ENCODE assay signal across 8 cellular contexts in genomic region chr15:64857421-64857820, GRCh38. TPM values are rescaled to one million over a fixed set of nuclear protein-coding genes. Genes with fewer than 3 reads are reported as not detected.
DNase-seq lines count a peak whose midpoint lies in the region; ATAC-seq, FAIRE-seq and TF ChIP-seq lines count a peak whose summit lies in the region.

No MANE protein-coding gene starts in this region.

- TF ChIP-seq POLR2A in GM12891 (IDR thresholded peaks at IDR 0.05; ENCODE audit: low read depth, low read length) = no peak

- H3K27ac Mint-ChIP-seq in natural killer cell = peak overlapping the region; percentile 84

- H3K4me1 Mint-ChIP-seq in natural killer cell = peaks cover 53 to 64% of the 10 kb centered on the region in 2 donors

- no peak for TF ChIP-seq CTCF in epithelial cell of esophagus (IDR thresholded peaks at IDR 0.05; ENCODE audit: insufficient read depth, low read depth, low read length, missing control alignments)
- no peak for TF ChIP-seq CTCF in natural killer cell (IDR thresholded peaks at IDR 0.05)

- DNase-seq in AG08396 (ENCODE audit: low spot score) = peak; percentile 57
- DNase-seq in RPMI7951 (ENCODE audit: low read depth) = peak; percentile 41
- peak; percentile 85 for DNase-seq in epithelial cell of esophagus (ENCODE audit: low read depth)
- DNase-seq in natural killer cell = no peak
- no peak for DNase-seq in GM19239 (ENCODE audit: insufficient read length, low spot score)
- no peak for DNase-seq in GM12891 (ENCODE audit: insufficient read length, low spot score)
- no peak for DNase-seq in activated CD8-positive, alpha-beta memory T cell treated with anti-CD3 and anti-CD28 coated beads, Interleukin-2, amount 50 U/mL, for 4 hours

- ATAC-seq in natural killer cell (no peak), HG03159 (IDR thresholded peaks at IDR 0.05; ENCODE audit: unreplicated experiment) (no peak)

- FAIRE-seq in GM19239 (lab: Jason Lieb, UNC) (no peak), GM12891 (lab: Jason Lieb, UNC) (no peak)

- intact Hi-C loops in natural killer cell (cut with micrococcal nuclease) = no loop called here

- H3K4me3 Mint-ChIP-seq in natural killer cell = peak overlapping the region; percentile 67

- no peaks in the 10 kb centered on the region for H3K9me3 Mint-ChIP-seq in natural killer cell

- no peaks in the 10 kb centered on the region for H3K36me3 Mint-ChIP-seq in natural killer cell

- no peaks in the 10 kb centered on the region for H3K27me3 Mint-ChIP-seq in natural killer cell (ENCODE audit: low read depth in 2 of 2)

- H3K4me3 ChIP-seq in epithelial cell of esophagus (ENCODE audit: low read length) = no peak overlapping the region

TF ChIP-seq in GM12891, 5 proteins besides CTCF, POLR2A, EP300 and RAD21:
- TF ChIP-seq POLR2AphosphoS5 (IDR thresholded peaks at IDR 0.05; ENCODE audit: low read depth, low read length) (no peak), POU2F2 (IDR thresholded peaks at IDR 0.05; ENCODE audit: low read depth, low read length) (no peak), SPI1 (IDR thresholded peaks at IDR 0.05; ENCODE audit: low read depth, low read length) (no peak), PAX5 (IDR thresholded peaks at IDR 0.05; ENCODE audit: insufficient read depth, low read length, severe bottlenecking) (no peak), TAF1 (IDR thresholded peaks at IDR 0.05; ENCODE audit: low read depth, low read length) (no peak)

RNA-seq across cellular contexts. Expression of gene PLEKHO2, which starts 15.7 kb away (rescaled TPM):
- 18.5 and 22.3 TPM in 2 replicates for total RNA-seq in RPMI7951 (2014; rRNA removed; shearing (Covaris generic))
- 10 to 100 TPM; 35.3 to 53.4 (median 49.8) TPM for total RNA-seq in natural killer cell
- 14.7 TPM for polyA plus RNA-seq in GM12891 (2012; ENCODE audit: low read depth, missing spikeins)

RNA-seq across cellular contexts. Expression of gene PIF1, which starts 32.0 kb away (rescaled TPM):
- 13.8 and 19.5 TPM in 2 replicates for total RNA-seq in RPMI7951 (2014; rRNA removed; shearing (Covaris generic))
- 10 to 100 TPM in 1 of 3 donors, 1 to 10 TPM in 2; 6.2 to 23.9 (median 9.7) TPM for total RNA-seq in natural killer cell
- polyA plus RNA-seq in GM12891 (2012; ENCODE audit: low read depth, missing spikeins) = 20.0 TPM

RNA-seq across cellular contexts. Expression of gene ANKDD1A, which starts 54.3 kb away (rescaled TPM):
- 8.1 and 8.5 TPM in 2 replicates for total RNA-seq in RPMI7951 (2014; rRNA removed; shearing (Covaris generic))
- total RNA-seq in natural killer cell = 10 to 100 TPM; 13.7 to 16.2 (median 13.9) TPM
- polyA plus RNA-seq in GM12891 (2012; ENCODE audit: low read depth, missing spikeins) = 1.9 TPM

Comparison
In these comparisons a context has a peak if more than half of its experiments do, and no peak if none do; other contexts are left out.
1. DNase-seq: peak in AG08396 (single experiment), RPMI7951 (single experiment) and epithelial cell of esophagus (single experiment); none in natural killer cell (single experiment), GM19239 (single experiment), GM12891 (single experiment) and activated CD8-positive, alpha-beta memory T cell treated with anti-CD3 and anti-CD28 coated beads, Interleukin-2, amount 50 U/mL, for 4 hours (single experiment).